ENCODE assay signal across 9 cellular contexts in genomic region chrX:118807151-118808017, GRCh38. TPM values are rescaled to one million over a fixed set of nuclear protein-coding genes. Genes with fewer than 3 reads are reported as not detected.
DNase-seq lines count a peak whose midpoint lies in the region; ATAC-seq and TF ChIP-seq lines count a peak whose summit lies in the region.
"Had no signal": no experiment of that assay in that cellular context is flagged by ENCODE, and none has a peak within 500 bp of the region (broad histone marks: within the 10 kb centered on the region; RNA-seq: fewer than 3 reads in every experiment).

No MANE protein-coding gene starts in this region.

- no peaks in the 10 kb centered on the region for H3K27me3 ChIP-seq in CD8-positive, alpha-beta T cell (ENCODE audit: insufficient read depth, low read length)

- H3K36me3 Mint-ChIP-seq in CD8-positive, alpha-beta T cell, result no peaks in the 10 kb centered on the region
- no peaks in the 10 kb centered on the region for H3K36me3 Mint-ChIP-seq in activated CD4-positive, alpha-beta memory T cell treated with anti-CD3 and anti-CD28 coated beads, Interleukin-2, amount 10 ng/mL, durations not matched to agents 7 days and 5 days (ENCODE audit: low read depth)
- H3K36me3 Mint-ChIP-seq in osteocyte (ENCODE audit: unreplicated experiment), result peaks cover 4% of the 10 kb centered on the region

- TF ChIP-seq CTCF in CD8-positive, alpha-beta T cell (IDR thresholded peaks at IDR 0.05), result peak; percentile 25
- TF ChIP-seq CTCF in fibroblast of the aortic adventitia (IDR thresholded peaks at IDR 0.05; ENCODE audit: insufficient read depth, low read length) (peak; percentile 69), osteocyte (IDR thresholded peaks at IDR 0.05) (peak; percentile 74)

- no peak overlapping the region for H3K27ac ChIP-seq in CD8-positive, alpha-beta T cell (ENCODE audit: low read depth, low read length)

- no peaks in the 10 kb centered on the region for H3K9me3 Mint-ChIP-seq in CD8-positive, alpha-beta T cell
- H3K9me3 Mint-ChIP-seq in activated CD4-positive, alpha-beta memory T cell treated with anti-CD3 and anti-CD28 coated beads, Interleukin-2, amount 10 ng/mL, durations not matched to agents 7 days and 5 days, result no peaks in the 10 kb centered on the region
- peaks cover 12% of the 10 kb centered on the region for H3K9me3 Mint-ChIP-seq in osteocyte (ENCODE audit: unreplicated experiment)

- peak; percentile 51 for ATAC-seq in CD8-positive, alpha-beta T cell
- ATAC-seq in HG03196 (IDR thresholded peaks at IDR 0.05; ENCODE audit: unreplicated experiment), result no peak

- intact Hi-C loops in CD8-positive, alpha-beta T cell (cut with DNase I, micrococcal nuclease), result loop anchor here (2.0 to 5.0 kb wide), 3 partner anchors 205 to 350 kb away; no protein-coding TSS in a partner anchor

- no peak overlapping the region for H3K4me3 ChIP-seq in CD8-positive, alpha-beta T cell (ENCODE audit: low read depth, low read length)
- H3K4me3 ChIP-seq in fibroblast of the aortic adventitia (ENCODE audit: low read depth, low read length), result no peak overlapping the region

- no peaks in the 10 kb centered on the region for H3K4me1 Mint-ChIP-seq in CD8-positive, alpha-beta T cell (ENCODE audit: low read depth)
- no peaks in the 10 kb centered on the region for H3K4me1 Mint-ChIP-seq in activated CD4-positive, alpha-beta memory T cell treated with anti-CD3 and anti-CD28 coated beads, Interleukin-2, amount 10 ng/mL, durations not matched to agents 7 days and 5 days
- H3K4me1 Mint-ChIP-seq in osteocyte (ENCODE audit: unreplicated experiment), result no peaks in the 10 kb centered on the region

- no peak overlapping the region for H3K27ac Mint-ChIP-seq in CD8-positive, alpha-beta T cell
- no peak overlapping the region for H3K27ac Mint-ChIP-seq in activated CD4-positive, alpha-beta memory T cell treated with anti-CD3 and anti-CD28 coated beads, Interleukin-2, amount 10 ng/mL, durations not matched to agents 7 days and 5 days
- no peak overlapping the region for H3K27ac Mint-ChIP-seq in osteocyte (ENCODE audit: unreplicated experiment)

- no peaks in the 10 kb centered on the region for H3K4me1 ChIP-seq in CD8-positive, alpha-beta T cell (ENCODE audit: insufficient read depth, low read length)

- POLR2A ChIA-PET in CD8-positive, alpha-beta T cell (lab: Charles Lee), result no interaction called here
- POLR2A ChIA-PET in activated CD4-positive, alpha-beta memory T cell treated with anti-CD3 and anti-CD28 coated beads, Interleukin-2, amount 10 ng/mL, durations not matched to agents 7 days and 5 days (lab: Charles Lee), result no interaction called here

- H3K9me3 ChIP-seq in CD8-positive, alpha-beta T cell (ENCODE audit: low read length), result no peaks in the 10 kb centered on the region

- CTCF ChIA-PET in CD8-positive, alpha-beta T cell (lab: Charles Lee), result interaction anchor here (0.8 kb wide), 1 partner anchor 125 kb away, joined by 3 read pairs; no protein-coding TSS in a partner anchor
- CTCF ChIA-PET in activated CD4-positive, alpha-beta memory T cell treated with anti-CD3 and anti-CD28 coated beads, Interleukin-2, amount 10 ng/mL, durations not matched to agents 7 days and 5 days (lab: Charles Lee), result interaction anchor here (0.8 to 1.1 kb wide), 2 partner anchors 44 to 118 kb away, joined by 3 to 4 read pairs; no protein-coding TSS in a partner anchor

- peak in 3 of 7 experiments; percentile 10 to 20 (median 13) for DNase-seq in CD8-positive, alpha-beta T cell
- DNase-seq in H4 (ENCODE audit: low spot score) (peak; percentile 47), NCI-H345 treated with DMSO at 0.1 percent for 48 hours (lab: John Stamatoyannopoulos, UW; ENCODE audit: unreplicated experiment) (peak; percentile 33), fibroblast of the aortic adventitia (ENCODE audit: low read depth) (peak; percentile 61), osteocyte (ENCODE audit: extremely low spot score, unreplicated experiment) (no peak)
- peak; percentile 30 for DNase-seq in activated CD4-positive, alpha-beta memory T cell treated with anti-CD3 and anti-CD28 coated beads, Interleukin-2, amount 10 ng/mL, durations not matched to agents 7 days and 5 days
- no peak for DNase-seq in effector CD8-positive, alpha-beta T cell (lab: John Stamatoyannopoulos, UW)

- no peaks in the 10 kb centered on the region for H3K36me3 ChIP-seq in CD8-positive, alpha-beta T cell (ENCODE audit: insufficient read depth, low read length)

- peaks cover 8% of the 10 kb centered on the region for H3K27me3 Mint-ChIP-seq in CD8-positive, alpha-beta T cell (ENCODE audit: low read depth)
- peaks cover 15% of the 10 kb centered on the region for H3K27me3 Mint-ChIP-seq in activated CD4-positive, alpha-beta memory T cell treated with anti-CD3 and anti-CD28 coated beads, Interleukin-2, amount 10 ng/mL, durations not matched to agents 7 days and 5 days
- H3K27me3 Mint-ChIP-seq in osteocyte (ENCODE audit: unreplicated experiment), result no peaks in the 10 kb centered on the region

- no peak overlapping the region for H3K4me3 Mint-ChIP-seq in CD8-positive, alpha-beta T cell
- no peak overlapping the region for H3K4me3 Mint-ChIP-seq in activated CD4-positive, alpha-beta memory T cell treated with anti-CD3 and anti-CD28 coated beads, Interleukin-2, amount 10 ng/mL, durations not matched to agents 7 days and 5 days
- H3K4me3 Mint-ChIP-seq in osteocyte (ENCODE audit: unreplicated experiment), result no peak overlapping the region

RNA-seq across cellular contexts. Expression of gene ZCCHC12, which starts 16.2 kb away (rescaled TPM):
- total RNA-seq in CD8-positive, alpha-beta T cell, result under 1 TPM; 0.14 TPM
- total RNA-seq in H4 (2014; rRNA removed; shearing (Covaris generic)), result not detected in 2 replicates
- total RNA-seq in activated CD4-positive, alpha-beta memory T cell treated with anti-CD3 and anti-CD28 coated beads, Interleukin-2, amount 10 ng/mL, durations not matched to agents 7 days and 5 days, result not detected
- total RNA-seq in fibroblast of the aortic adventitia (ENCODE audit: low replicate concordance) (not detected in 2 replicates), osteocyte (0.16 TPM in 1 of 2 replicates, not detected in the other)
- total RNA-seq: mononuclear cell had no signal

Comparison
In these comparisons a context has a peak if more than half of its experiments do, and no peak if none do; other contexts are left out.
1. DNase-seq: peak in H4 (single experiment), NCI-H345 treated with DMSO at 0.1 percent for 48 hours (single experiment), activated CD4-positive, alpha-beta memory T cell treated with anti-CD3 and anti-CD28 coated beads, Interleukin-2, amount 10 ng/mL, durations not matched to agents 7 days and 5 days (single experiment) and fibroblast of the aortic adventitia (single experiment); none in osteocyte (single experiment) and effector CD8-positive, alpha-beta T cell (single experiment).
2. Peak in every context shown above with its lines, with median percentiles within 50 percentile points of each other: CTCF ChIP-seq.